ENCODE assay signal across 24 cellular contexts in genomic region chr13:31032574-31033095, GRCh38.
"Had no signal": no experiment of that assay in that cellular context is flagged by ENCODE, and none has a peak within 500 bp of the region (broad histone marks: within the 10 kb centered on the region; RNA-seq: fewer than 3 reads in every experiment).

No MANE protein-coding gene starts in this region.

- H3K4me1 ChIP-seq: body of pancreas, spleen, testis had no signal

- FAIRE-seq: colon, endometrium, urothelium cell line had no signal

- H3K27ac ChIP-seq: body of pancreas, epithelial cell of prostate, spleen, testis, transverse colon had no signal

- H3K9me3 ChIP-seq: body of pancreas, spleen, testis, transverse colon had no signal

- DNase-seq: activated CD4-positive, alpha-beta T cell treated with anti-CD3 and anti-CD28 coated beads for 36 hours; activated CD4-positive, CD25-positive, alpha-beta regulatory T cell; activated effector memory CD4-positive, alpha-beta T cell treated with Interleukin-2 at 50 U/mL for 16 hours; activated naive CD4-positive, alpha-beta T cell treated with Interleukin-2 at 50 U/mL for 16 hours; activated T-cell treated with anti-CD3 and anti-CD28 coated beads for 4 hours; activated T-cell treated with anti-CD3 and anti-CD28 coated beads, Interleukin-2, amount 50 U/mL, for 72 hours; body of pancreas; effector CD8-positive, alpha-beta T cell; head of caudate nucleus; hypothalamus; immature natural killer cell; left ventricle myocardium superior; naive thymus-derived CD4-positive, alpha-beta T cell; nucleus accumbens; right cardiac atrium; spleen; stimulated activated naive CD4-positive, alpha-beta T cell treated with Interleukin-2 at 50 U/mL for 16 hours; T-cell; testis; transverse colon had no signal

- H3K27me3 ChIP-seq: testis, transverse colon had no signal

- H3K4me3 ChIP-seq: body of pancreas, spleen, testis, transverse colon had no signal

- H3K36me3 ChIP-seq: spleen, transverse colon had no signal
